Comparison of ENCODE assay signal across 24 cellular contexts in the genomic region with DNA sequence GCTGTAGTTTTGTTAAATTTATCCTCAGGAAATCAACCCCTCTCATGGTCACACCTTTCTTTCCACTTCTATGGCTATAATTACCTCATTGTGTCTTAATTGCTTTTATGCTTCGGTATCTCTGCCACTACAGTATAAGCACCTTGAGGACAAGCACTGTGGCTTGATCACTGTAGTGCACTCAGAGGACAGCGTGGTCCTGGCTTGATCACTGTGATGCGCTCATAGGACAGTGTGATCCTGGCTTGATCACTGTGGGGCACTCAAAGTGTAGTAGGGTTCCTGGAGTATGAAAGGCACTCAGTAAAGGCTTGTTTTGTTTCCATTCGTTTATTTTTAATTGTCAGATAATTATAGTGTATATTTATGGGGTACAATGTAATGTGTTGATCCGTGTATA. TPM values are rescaled to one million over a fixed set of nuclear protein-coding genes. Genes with fewer than 3 reads are reported as not detected.
DNase-seq lines count a peak whose midpoint lies in the region; ATAC-seq and TF ChIP-seq lines count a peak whose summit lies in the region.
"Had no signal": no experiment of that assay in that cellular context is flagged by ENCODE, and none has a peak within 500 bp of the region (broad histone marks: within the 10 kb centered on the region; RNA-seq: fewer than 3 reads in every experiment).

No MANE protein-coding gene starts in this region.

- peaks cover 0 to 5% (median 0%) of the 10 kb centered on the region in 9 donors for H3K36me3 ChIP-seq in heart left ventricle
- peaks cover 9% of the 10 kb centered on the region for H3K36me3 ChIP-seq in right atrium auricular region
- H3K36me3 ChIP-seq: BE2C, BLaER1 had no signal

- no peaks in the 10 kb centered on the region for H3K9me3 ChIP-seq in heart left ventricle
- no peaks in the 10 kb centered on the region for H3K9me3 ChIP-seq in right atrium auricular region
- H3K9me3 ChIP-seq: BE2C, BLaER1 had no signal

- 70 to 82% (median 79%) methylated on average over 5 of the region's 5 CpGs for WGBS in heart left ventricle, 4 donors

- H3K4me1 ChIP-seq in heart left ventricle = peaks cover 0 to 6% (median 0%) of the 10 kb centered on the region in 12 donors
- peaks cover 0 to 5% of the 10 kb centered on the region in 2 donors for H3K4me1 ChIP-seq in right atrium auricular region
- H3K4me1 ChIP-seq: BE2C, BLaER1 had no signal

- no peak for TF ChIP-seq CTCF in heart left ventricle (IDR thresholded peaks at IDR 0.05)
- TF ChIP-seq CTCF in right atrium auricular region (IDR thresholded peaks at IDR 0.05) = no peak

- H3K27me3 ChIP-seq in heart left ventricle = no peaks in the 10 kb centered on the region
- no peaks in the 10 kb centered on the region for H3K27me3 ChIP-seq in right atrium auricular region
- H3K27me3 ChIP-seq: BE2C, BLaER1 had no signal

- H3K27ac ChIP-seq in heart left ventricle (no peak overlapping the region), right atrium auricular region (no peak overlapping the region)
- H3K27ac ChIP-seq: BLaER1 had no signal

- no peak for DNase-seq in Right ventricle myocardium inferior (ENCODE audit: missing footprints)
- no peak for DNase-seq in cardiac septum (ENCODE audit: low spot score)
- DNase-seq in heart left ventricle = no peak
- no peak for DNase-seq in right atrium auricular region (ENCODE audit: low spot score)
- DNase-seq in NCI-H69 (lab: John Stamatoyannopoulos, UW) = peak; percentile 74
- DNase-seq in left ventricle myocardium superior = no peak
- no peak for DNase-seq in globus pallidus (ENCODE audit: low spot score)
- DNase-seq in NK-92 treated with Interleukin-12 subunit alpha and Interleukin-12 subunit beta, amount 100 ng/mL, for 24 hours (lab: John Stamatoyannopoulos, UW) = no peak
- DNase-seq: 8988T; ACHN; BE2C; C1 segment of cervical spinal cord; CD4-positive, alpha-beta memory T cell; CD4-positive, CD25-positive, alpha-beta regulatory T cell; CD8-positive, alpha-beta memory T cell; COR-L47; DMS 273 treated with DMSO at 0.1 percent for 48 hours; DMS153; DMS53; DMS79; DND-41; EL; GDM1 had no signal

- TF ChIP-seq POLR2A in heart left ventricle (IDR thresholded peaks at IDR 0.05) = no peak

- intact Hi-C loops in Right ventricle myocardium inferior (cut with DNase I) (no loop called here), cardiac septum (cut with DNase I) (no loop called here), heart left ventricle (cut with DNase I) (no loop called here), left ventricle myocardium superior (cut with micrococcal nuclease) (no loop called here)

- no peak overlapping the region for H3K4me3 ChIP-seq in heart left ventricle
- H3K4me3 ChIP-seq in right atrium auricular region = no peak overlapping the region
- H3K4me3 ChIP-seq: BLaER1 had no signal

- ATAC-seq in Right ventricle myocardium inferior (peak; percentile 57), heart left ventricle (peak in 3 of 4 donors; percentile 54 to 65 (median 64)), left ventricle myocardium superior (peak; percentile 81)

RNA-seq across cellular contexts. Expression of gene DTNA, which starts 44.2 kb away (rescaled TPM):
- total RNA-seq in Right ventricle myocardium inferior (153 TPM), cardiac septum (208 TPM), heart left ventricle (100 to 1,000 TPM; 149 to 220 (median 188) TPM), right atrium auricular region (100 to 1,000 TPM; 114 to 197 TPM), left ventricle myocardium superior (140 TPM)
- polyA plus RNA-seq in heart left ventricle = 10 to 100 TPM; 92.6 to 94.3 TPM
- total RNA-seq: CD4-positive, CD25-positive, alpha-beta regulatory T cell; CD8-positive, alpha-beta memory T cell had no signal
- polyA plus RNA-seq: CD4-positive, alpha-beta memory T cell; CD4-positive, CD25-positive, alpha-beta regulatory T cell; CD8-positive, alpha-beta memory T cell had no signal
